ENCODE assay signal across 9 cellular contexts in the genomic region with DNA sequence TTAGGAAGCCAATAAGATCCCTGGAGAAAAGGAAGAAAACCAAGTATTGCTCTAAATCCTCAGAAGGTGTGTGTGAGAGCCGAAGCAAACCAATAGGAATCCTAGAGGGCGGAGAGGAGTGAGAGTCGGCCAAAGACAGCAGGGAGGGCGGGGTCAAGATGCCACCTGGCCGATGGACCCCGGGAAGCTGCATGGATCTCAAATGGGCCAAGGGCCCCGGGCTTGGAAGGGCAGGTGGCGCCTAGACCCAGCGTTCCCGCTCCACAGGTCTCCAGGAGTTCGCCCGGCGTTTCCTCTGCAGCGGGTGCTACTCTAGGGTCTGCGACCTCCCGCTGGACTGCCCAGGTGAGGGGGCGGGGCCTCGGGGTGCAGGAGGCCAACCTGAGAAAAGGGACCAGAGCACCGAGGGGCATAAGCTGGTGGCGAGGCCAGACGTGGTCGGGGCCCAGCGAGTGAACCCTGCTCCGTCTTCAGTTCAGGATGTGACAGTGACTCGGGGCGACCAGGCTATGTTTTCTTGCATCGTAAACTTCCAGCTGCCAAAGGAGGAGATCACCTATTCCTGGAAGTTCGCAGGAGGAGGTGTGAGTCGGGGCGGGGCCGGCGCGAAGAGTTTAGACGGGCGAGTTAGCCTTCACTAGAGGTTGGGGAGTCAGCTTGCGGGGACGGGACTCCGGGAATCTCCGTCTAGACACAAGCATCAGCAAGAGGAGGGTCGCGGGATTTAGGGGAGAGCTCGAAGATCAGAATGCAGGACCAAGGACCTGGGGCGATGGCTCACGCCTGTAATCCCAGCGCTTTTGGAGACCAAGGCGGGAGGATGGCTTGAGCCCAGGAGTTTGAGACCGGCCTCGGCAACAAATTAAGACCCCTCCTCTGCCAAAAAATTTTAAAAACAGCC. TPM values are rescaled to one million over a fixed set of nuclear protein-coding genes. Genes with fewer than 3 reads are reported as not detected.
DNase-seq lines count a peak whose midpoint lies in the region; ATAC-seq and TF ChIP-seq lines count a peak whose summit lies in the region.
"Had no signal": no experiment of that assay in that cellular context is flagged by ENCODE, and none has a peak within 500 bp of the region (broad histone marks: within the 10 kb centered on the region; RNA-seq: fewer than 3 reads in every experiment).

No MANE protein-coding gene starts in this region.

- TF ChIP-seq CTCF in mucosa of descending colon (IDR thresholded peaks at IDR 0.05) (no peak), vagina (IDR thresholded peaks at IDR 0.05) (no peak)

- no peak for ATAC-seq in Right ventricle myocardium inferior
- ATAC-seq in mucosa of descending colon = peak; percentile 25
- ATAC-seq in GM18498 (IDR thresholded peaks at IDR 0.05; ENCODE audit: unreplicated experiment) = no peak

- DNase-seq in Right ventricle myocardium inferior (ENCODE audit: missing footprints) (peak; percentile 66), cardiac septum (ENCODE audit: low spot score) (no peak), mucosa of descending colon (peak; percentile 49 to 77 (median 69)), vagina (ENCODE audit: extremely low spot score in 2 of 2) (peak in 1 of 2 donors; percentile 93), NCI-H345 (lab: John Stamatoyannopoulos, UW) (no peak)
- DNase-seq in activated effector memory CD4-positive, alpha-beta T cell treated with anti-CD3 and anti-CD28 coated beads, Interleukin-2, amount 50 U/mL, for 16 hours = no peak

- H3K4me1 ChIP-seq in duodenal mucosa (ENCODE audit: control insufficient read depth in 1 of 2, insufficient read depth in 2 of 2, low read length in 2 of 2) (peaks cover 13 to 23% of the 10 kb centered on the region in 2 donors), mucosa of descending colon (ENCODE audit: low read depth) (peaks cover 17% of the 10 kb centered on the region), vagina (peaks cover 47% of the 10 kb centered on the region)

- peak overlapping the region; percentile 78 for H3K27ac ChIP-seq in duodenal mucosa (ENCODE audit: low read depth, low read length)
- peak overlapping the region; percentile 94 for H3K27ac ChIP-seq in vagina

- H3K27me3 ChIP-seq in duodenal mucosa (ENCODE audit: control insufficient read depth in 1 of 2, insufficient read depth in 2 of 2, low read length in 2 of 2) (peaks cover 0 to 9% of the 10 kb centered on the region in 2 donors), vagina (no peaks in the 10 kb centered on the region)

- intact Hi-C loops in Right ventricle myocardium inferior (cut with DNase I) (loop anchor here (2.0 to 5.0 kb wide), 2 partner anchors 14 to 99 kb away; no protein-coding TSS in a partner anchor), cardiac septum (cut with DNase I) (loop anchor here (5.0 kb wide), 1 partner anchor 94 kb away; a partner anchor contains a TSS), mucosa of descending colon (cut with DNase I, micrococcal nuclease) (no loop called here), vagina (cut with DNase I) (loop anchor here (2.0 kb wide), 1 partner anchor 14 kb away; no protein-coding TSS in a partner anchor)

- H3K36me3 ChIP-seq in duodenal mucosa (ENCODE audit: control insufficient read depth in 1 of 2, insufficient read depth in 2 of 2, low read length in 2 of 2) (peaks cover 0 to 3% of the 10 kb centered on the region in 2 donors), mucosa of descending colon (ENCODE audit: low read depth) (no peaks in the 10 kb centered on the region), vagina (peaks cover 0 to 14% of the 10 kb centered on the region in 2 donors)

- H3K9me3 ChIP-seq in duodenal mucosa (ENCODE audit: control insufficient read depth in 1 of 2, low read length in 2 of 2) (no peaks in the 10 kb centered on the region), mucosa of descending colon (no peaks in the 10 kb centered on the region), vagina (no peaks in the 10 kb centered on the region)

- no peak for TF ChIP-seq POLR2A in vagina (IDR thresholded peaks at IDR 0.05)

- no peak overlapping the region for H3K9ac ChIP-seq in duodenal mucosa (ENCODE audit: low read depth in 1 of 2, low read length in 2 of 2)

- H3K4me3 ChIP-seq in duodenal mucosa (ENCODE audit: low read depth in 1 of 2, low read length in 2 of 2) (peak overlapping the region; percentile 93), mucosa of descending colon (no peak overlapping the region), vagina (peak overlapping the region; percentile 70 to 80)

RNA-seq across cellular contexts. Expression of a gene that starts 9.9 kb away (rescaled TPM):
- total RNA-seq in Right ventricle myocardium inferior (14.6 TPM), cardiac septum (14.7 TPM), mucosa of descending colon (10 to 100 TPM in 1 of 3 donors, 1 to 10 TPM in 2; 2.9 to 35.5 (median 4.1) TPM), vagina (53.0 TPM)

RNA-seq across cellular contexts. Expression of a gene that starts 20.8 kb away (rescaled TPM):
- total RNA-seq in Right ventricle myocardium inferior = 0.57 TPM
- total RNA-seq in cardiac septum = 0.54 TPM
- under 1 TPM in 2 of 3 donors, not detected in 1; 0.14 to 0.51 TPM for total RNA-seq in mucosa of descending colon
- total RNA-seq in vagina = 2.9 TPM
- total RNA-seq: activated CD8-positive, alpha-beta memory T cell treated with anti-CD3 and anti-CD28 coated beads for 36 hours had no signal

RNA-seq across cellular contexts. Expression of a gene that starts 48.7 kb away (rescaled TPM):
- total RNA-seq in Right ventricle myocardium inferior (5.3 TPM), cardiac septum (5.4 TPM), mucosa of descending colon (10 to 100 TPM in 1 of 3 donors, 1 to 10 TPM in 1, not detected in 1; 3.6 to 14.5 TPM), vagina (12.8 TPM)
- total RNA-seq: activated CD8-positive, alpha-beta memory T cell treated with anti-CD3 and anti-CD28 coated beads for 36 hours had no signal

RNA-seq across cellular contexts. Expression of a gene that starts 56.4 kb away (rescaled TPM):
- total RNA-seq in Right ventricle myocardium inferior (1.2 TPM), cardiac septum (1.2 TPM), mucosa of descending colon (1 to 10 TPM in 2 of 3 donors, not detected in 1; 3.5 to 7.9 TPM), vagina (not detected)

RNA-seq across cellular contexts. Expression of a gene that starts 58.0 kb away (rescaled TPM):
- total RNA-seq in Right ventricle myocardium inferior = 0.95 TPM
- 1.4 TPM for total RNA-seq in cardiac septum
- 1 to 10 TPM in 1 of 3 donors, under 1 TPM in 1, not detected in 1; 0.41 to 2.7 TPM for total RNA-seq in mucosa of descending colon
- not detected for total RNA-seq in vagina
- total RNA-seq: activated CD8-positive, alpha-beta memory T cell treated with anti-CD3 and anti-CD28 coated beads for 36 hours had no signal

Comparison
In these comparisons a context has a peak if more than half of its experiments do, and no peak if none do; other contexts are left out.
1. DNase-seq: peak in Right ventricle myocardium inferior (single experiment) and mucosa of descending colon (3 of 3); none in cardiac septum (single experiment), NCI-H345 (single experiment) and activated effector memory CD4-positive, alpha-beta T cell treated with anti-CD3 and anti-CD28 coated beads, Interleukin-2, amount 50 U/mL, for 16 hours (single experiment).
2. intact Hi-C loops: an anchor here in Right ventricle myocardium inferior (2.0 to 5.0 kb wide), cardiac septum (5.0 kb wide) and vagina (2.0 kb wide); none called in mucosa of descending colon.